Comparison of ENCODE assay signal across 29 cellular contexts in the genomic region with DNA sequence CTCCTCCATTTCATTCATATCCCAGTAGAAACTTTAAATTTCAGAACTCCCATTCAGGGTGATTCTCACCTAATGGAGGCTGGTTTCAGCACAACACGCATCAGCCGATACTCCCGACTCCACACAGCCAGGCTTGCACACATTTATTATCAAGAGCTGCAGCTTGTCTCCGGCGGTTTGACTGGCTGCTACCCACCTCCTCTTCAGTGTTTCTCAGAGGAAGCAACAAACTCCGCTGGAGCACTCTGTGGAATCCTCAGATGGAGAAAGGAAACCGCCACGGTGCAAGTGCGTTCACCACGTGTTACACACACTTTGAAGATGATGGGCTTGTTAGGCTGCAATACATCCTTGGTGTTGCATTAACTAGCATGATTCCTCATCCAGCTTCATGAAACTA.
"Had no signal": no experiment of that assay in that cellular context is flagged by ENCODE, and none has a peak within 500 bp of the region (broad histone marks: within the 10 kb centered on the region; RNA-seq: fewer than 3 reads in every experiment).

No MANE protein-coding gene starts in this region.

- DNase-seq: activated B cell treated with CpG ODN at 0.5 μM for 24 hours; activated CD4-positive, alpha-beta memory T cell treated with anti-CD3 and anti-CD28 coated beads for 36 hours; activated CD4-positive, alpha-beta T cell treated with anti-CD3 and anti-CD28 coated beads for 36 hours; activated CD4-positive, alpha-beta T cell treated with anti-CD3 and anti-CD28 coated beads, Interleukin-2, amount 10 ng/mL, durations not matched to agents 24 days and 14 days; activated CD8-positive, alpha-beta memory T cell treated with anti-CD3 and anti-CD28 coated beads, Interleukin-2, amount 10 ng/mL, durations not matched to agents 7 days and 5 days; activated CD8-positive, alpha-beta memory T cell treated with anti-CD3 and anti-CD28 coated beads, Interleukin-2, amount 50 U/mL, for 4 hours; activated CD8-positive, alpha-beta T cell treated with anti-CD3 and anti-CD28 coated beads, Interleukin-2, amount 10 ng/mL, durations not matched to agents 7 days and 5 days; activated effector memory CD4-positive, alpha-beta T cell treated with anti-CD3 and anti-CD28 coated beads, Interleukin-2, amount 50 U/mL, for 16 hours; activated naive CD4-positive, alpha-beta T cell treated with anti-CD3 and anti-CD28 coated beads for 36 hours; activated naive CD8-positive, alpha-beta T cell treated with anti-CD3 and anti-CD28 coated beads for 36 hours; activated naive CD8-positive, alpha-beta T cell treated with anti-CD3 and anti-CD28 coated beads, Interleukin-2, amount 50 U/mL, for 24 hours; activated T-cell treated with anti-CD3 and anti-CD28 coated beads, Interleukin-2, amount 50 U/mL, for 1 hour; activated T-cell treated with anti-CD3 and anti-CD28 coated beads, Interleukin-2, amount 50 U/mL, for 48 hours; adrenal gland; amygdala; aorta; body of pancreas; central memory CD4-positive, alpha-beta T cell; cerebellar nuclear complex; colonic mucosa; effector CD8-positive, alpha-beta T cell; esophagus squamous epithelium; foreskin melanocyte; T-cell; T-helper 9 cell; WERI-Rb-1 had no signal

- H3K27me3 ChIP-seq: adrenal gland, body of pancreas, cardiac muscle cell, colonic mucosa, esophagus squamous epithelium had no signal

- H3K9me3 ChIP-seq: adrenal gland, body of pancreas, colonic mucosa, esophagus squamous epithelium, gastroesophageal sphincter had no signal

- H3K4me1 ChIP-seq: adrenal gland, body of pancreas, colonic mucosa, esophagus squamous epithelium, gastroesophageal sphincter had no signal

- H3K36me3 ChIP-seq: adrenal gland, cardiac muscle cell, colonic mucosa, esophagus squamous epithelium, gastroesophageal sphincter, WERI-Rb-1 had no signal

- H3K27ac ChIP-seq: body of pancreas, cardiac muscle cell, colonic mucosa, epithelial cell of prostate, esophagus squamous epithelium, gastroesophageal sphincter, WERI-Rb-1 had no signal

- H3K4me3 ChIP-seq: adrenal gland, body of pancreas, cardiac muscle cell, colonic mucosa, esophagus squamous epithelium, gastroesophageal sphincter had no signal
